13 cellular contexts compared by ENCODE assay signal in the genomic region with DNA sequence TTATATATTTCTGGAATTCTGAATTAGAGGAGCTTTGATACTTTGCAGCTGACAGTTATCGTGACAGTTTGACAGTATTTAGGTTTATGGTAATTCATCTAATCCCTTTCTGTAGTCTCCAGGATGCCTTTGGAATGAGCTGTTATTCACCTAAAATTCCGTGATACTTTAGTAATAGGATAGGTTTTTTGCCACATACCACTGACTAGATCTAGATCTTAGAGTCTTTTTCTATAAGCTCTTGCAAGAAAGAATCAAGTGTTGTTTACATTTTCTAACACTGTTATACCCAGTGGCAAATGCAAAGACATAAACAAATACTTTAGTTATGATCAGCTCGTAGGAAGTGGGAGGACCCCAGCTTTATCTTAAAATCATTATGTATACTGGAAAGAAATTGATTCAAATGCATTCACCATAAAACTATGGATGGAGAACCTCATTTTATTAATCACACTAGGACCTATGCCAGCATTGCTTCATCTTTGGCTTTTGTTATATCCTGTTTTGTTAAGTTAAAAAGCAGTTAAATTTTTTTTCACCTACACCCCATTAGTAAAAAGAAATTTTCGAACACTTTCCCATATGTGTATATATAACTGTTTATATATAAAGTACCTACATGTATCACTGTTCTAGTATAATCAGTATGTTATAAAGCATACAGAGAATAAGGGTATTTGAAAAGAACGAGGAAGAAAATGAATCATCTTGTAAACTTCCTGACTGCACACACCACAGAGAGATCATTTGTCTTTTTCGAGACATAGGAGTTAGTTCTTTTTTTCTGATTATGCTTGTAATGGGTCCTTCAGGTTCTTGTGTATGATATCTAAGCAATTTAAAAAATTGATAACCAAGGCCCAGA.
DNase-seq lines count a peak whose midpoint lies in the region; ATAC-seq, FAIRE-seq and TF ChIP-seq lines count a peak whose summit lies in the region.
"Had no signal": no experiment of that assay in that cellular context is flagged by ENCODE, and none has a peak within 500 bp of the region (broad histone marks: within the 10 kb centered on the region; RNA-seq: fewer than 3 reads in every experiment).

No MANE protein-coding gene starts in this region.

- H3K4me1 ChIP-seq in HUES64 (ENCODE audit: insufficient read depth, low read length) (peaks cover 25% of the 10 kb centered on the region), keratinocyte (ENCODE audit: control insufficient read depth, extremely low read depth, insufficient read depth, low read length) (peaks cover 35% of the 10 kb centered on the region)

- peak; percentile 62 for FAIRE-seq in keratinocyte (lab: Jason Lieb, UNC)
- FAIRE-seq: K562 had no signal

- DNase-seq in AG04450 (ENCODE audit: low read depth, low spot score) (peak; percentile 90), amniotic epithelial cell (ENCODE audit: low read depth) (peak; percentile 88), keratinocyte (ENCODE audit: low read depth, low spot score) (peak; percentile 36), T-cell (no peak), NCI-H345 treated with DMSO at 0.1 percent for 48 hours (lab: John Stamatoyannopoulos, UW; ENCODE audit: unreplicated experiment) (no peak), GM20000 (ENCODE audit: low spot score) (no peak)
- DNase-seq: activated CD8-positive, alpha-beta memory T cell treated with anti-CD3 and anti-CD28 coated beads, Interleukin-2, amount 50 U/mL, for 48 hours; COR-L47; stimulated activated naive CD8-positive, alpha-beta T cell treated with anti-CD3 and anti-CD28 coated beads, Interleukin-15, amount 100 ng/mL, for 72 hours had no signal

- no peak for ATAC-seq in GM21515 (IDR thresholded peaks at IDR 0.05; ENCODE audit: unreplicated experiment)
- no peak for ATAC-seq in T-cell (replicated peaks in 1 of 4)
- ATAC-seq: K562; stimulated activated naive CD8-positive, alpha-beta T cell treated with anti-CD3 and anti-CD28 coated beads, Interleukin-15, amount 100 ng/mL, for 72 hours had no signal

- H3K27ac ChIP-seq in AG04450 (ENCODE audit: low read depth, low read length) = no peak overlapping the region
- peak overlapping the region; percentile 5; the same call in 1 of the 2 replicates for H3K27ac ChIP-seq in HUES64 (ENCODE audit: low read depth, low read length)
- peak overlapping the region; percentile 30 for H3K27ac ChIP-seq in keratinocyte (ENCODE audit: control insufficient read depth, insufficient read depth, low read length)

- peaks cover 0 to 4% (median 0%) of the 10 kb centered on the region in 3 donors for H3K9me3 Mint-ChIP-seq in T-cell
- H3K9me3 Mint-ChIP-seq: dendritic cell treated with granulocyte-macrophage colony-stimulating factor and Interleukin-4, amounts not matched to agents 40 ng/mL and 50 ng/mL, for 4 days had no signal

- dilution Hi-C loops in keratinocyte (cut with MboI; ENCODE audit: extremely low pct_ligation_motif_present, low sequenced_read_pairs) = no loop called here

- no peaks in the 10 kb centered on the region for H3K27me3 Mint-ChIP-seq in T-cell
- H3K27me3 Mint-ChIP-seq: dendritic cell treated with granulocyte-macrophage colony-stimulating factor and Interleukin-4, amounts not matched to agents 40 ng/mL and 50 ng/mL, for 4 days; stimulated activated naive CD8-positive, alpha-beta T cell treated with anti-CD3 and anti-CD28 coated beads, Interleukin-15, amount 100 ng/mL, for 72 hours had no signal

- peaks cover 17 to 34% (median 22%) of the 10 kb centered on the region in 3 donors for H3K4me1 Mint-ChIP-seq in T-cell

- peaks cover 3% of the 10 kb centered on the region for H3K79me2 ChIP-seq in keratinocyte (ENCODE audit: control insufficient read depth, insufficient read depth, low read length)

- H3K27me3 ChIP-seq in AG04450 (ENCODE audit: control insufficient read depth, insufficient read depth, low read length) = no peaks in the 10 kb centered on the region
- H3K27me3 ChIP-seq in HUES64 (ENCODE audit: insufficient read depth, low read length) = no peaks in the 10 kb centered on the region
- no peaks in the 10 kb centered on the region for H3K27me3 ChIP-seq in keratinocyte (ENCODE audit: control insufficient read depth, extremely low read depth, insufficient read depth, low read length)

- H3K4me3 Mint-ChIP-seq in T-cell = no peak overlapping the region
- H3K4me3 Mint-ChIP-seq: dendritic cell treated with granulocyte-macrophage colony-stimulating factor and Interleukin-4, amounts not matched to agents 40 ng/mL and 50 ng/mL, for 4 days; stimulated activated naive CD8-positive, alpha-beta T cell treated with anti-CD3 and anti-CD28 coated beads, Interleukin-15, amount 100 ng/mL, for 72 hours had no signal

- POLR2A ChIA-PET in AG04450 (lab: Yijun Ruan, JAX) (interaction anchor here (0.7 to 1.7 kb wide), 30 partner anchors 9 to 442 kb away, joined by 3 to 15 read pairs (median 4); partner anchors contain the start of gene CD44), T-cell (lab: Charles Lee) (interaction anchor here in 1 of 2 donors (0.6 kb wide), 1 partner anchor 53 kb away, joined by 3 read pairs; no protein-coding TSS in a partner anchor)

- H3K36me3 Mint-ChIP-seq in T-cell = peaks cover 66% of the 10 kb centered on the region

- H4K20me1 ChIP-seq in keratinocyte (ENCODE audit: control insufficient read depth, extremely low read depth, insufficient read depth, low read length) = no peaks in the 10 kb centered on the region

- H3K9me3 ChIP-seq in AG04450 (ENCODE audit: control insufficient read depth, insufficient read depth, low read length) (no peaks in the 10 kb centered on the region), HUES64 (ENCODE audit: insufficient read depth, low read depth, low read length) (no peaks in the 10 kb centered on the region), keratinocyte (ENCODE audit: control insufficient read depth, low read depth, low read length) (no peaks in the 10 kb centered on the region)

- H2AFZ ChIP-seq in keratinocyte (ENCODE audit: control insufficient read depth, low read length) = no peak overlapping the region

- no peak overlapping the region for H3K9ac ChIP-seq in HUES64 (ENCODE audit: low read depth, low read length)
- H3K9ac ChIP-seq in keratinocyte (ENCODE audit: control insufficient read depth, extremely low read depth, insufficient read depth, low read length) = no peak overlapping the region

- peak overlapping the region in 1 of 2 donors; percentile 4 for H3K27ac Mint-ChIP-seq in T-cell
- H3K27ac Mint-ChIP-seq: dendritic cell treated with granulocyte-macrophage colony-stimulating factor and Interleukin-4, amounts not matched to agents 40 ng/mL and 50 ng/mL, for 4 days had no signal

- TF ChIP-seq CTCF in AG04450 (IDR thresholded peaks at IDR 0.05; ENCODE audit: low read depth, low read length) = no peak
- TF ChIP-seq CTCF in keratinocyte (optimal IDR thresholded peaks at IDR 0.05 in 1 of 3, IDR thresholded peaks at IDR 0.05 in 1 of 3, conservative IDR thresholded peaks at IDR 0.05 in 1 of 3; ENCODE audit: extremely low read depth in 1 of 3, insufficient read depth in 2 of 3, low read length in 3 of 3) = no peak
- no peak for TF ChIP-seq CTCF in GM20000 (IDR thresholded peaks at IDR 0.05; ENCODE audit: extremely low read depth, missing control alignments)

- peaks cover 39% of the 10 kb centered on the region for H3K36me3 ChIP-seq in HUES64 (ENCODE audit: insufficient read depth, low read length)
- H3K36me3 ChIP-seq in keratinocyte (ENCODE audit: control insufficient read depth in 2 of 2, extremely low read depth in 1 of 2, insufficient read depth in 2 of 2, low read length in 2 of 2) = no peaks in the 10 kb centered on the region

- CTCF ChIA-PET in AG04450 (lab: Charles Lee) (interaction anchor here (1.3 kb wide), 1 partner anchor 415 kb away, joined by 6 read pairs; no protein-coding TSS in a partner anchor), T-cell (lab: Charles Lee) (no interaction called here)

- no peaks in the 10 kb centered on the region for H3K9me1 ChIP-seq in keratinocyte (ENCODE audit: control insufficient read depth, extremely low read depth, insufficient read depth, low read length)

- WGBS in HUES64 = 92% methylated on average over 3 of the region's 6 CpGs

- no peak overlapping the region for H3K4me3 ChIP-seq in AG04450 (ENCODE audit: low read depth, low read length)
- no peak overlapping the region for H3K4me3 ChIP-seq in HUES64 (ENCODE audit: low read length)
- H3K4me3 ChIP-seq in keratinocyte (ENCODE audit: control insufficient read depth in 2 of 3, extremely low read depth in 1 of 3, insufficient read depth in 2 of 3, low read depth in 1 of 3, low read length in 3 of 3) = peak overlapping the region in 2 of 3 experiments; percentile 3 to 26
- H3K4me3 ChIP-seq: K562 had no signal

- peak overlapping the region; percentile 56 for H3K4me2 ChIP-seq in keratinocyte (ENCODE audit: control insufficient read depth, extremely low read depth, insufficient read depth, low read depth, low read length)

Comparison
In these comparisons a context has a peak if more than half of its experiments do, and no peak if none do; other contexts are left out.
1. DNase-seq: peak in AG04450 (single experiment), amniotic epithelial cell (single experiment) and keratinocyte (single experiment); none in T-cell (0 of 34), NCI-H345 treated with DMSO at 0.1 percent for 48 hours (single experiment) and GM20000 (single experiment).
2. H3K4me3 ChIP-seq: peak in keratinocyte (2 of 3); none in AG04450 (single experiment) and HUES64 (single experiment).